In the genomic region with DNA sequence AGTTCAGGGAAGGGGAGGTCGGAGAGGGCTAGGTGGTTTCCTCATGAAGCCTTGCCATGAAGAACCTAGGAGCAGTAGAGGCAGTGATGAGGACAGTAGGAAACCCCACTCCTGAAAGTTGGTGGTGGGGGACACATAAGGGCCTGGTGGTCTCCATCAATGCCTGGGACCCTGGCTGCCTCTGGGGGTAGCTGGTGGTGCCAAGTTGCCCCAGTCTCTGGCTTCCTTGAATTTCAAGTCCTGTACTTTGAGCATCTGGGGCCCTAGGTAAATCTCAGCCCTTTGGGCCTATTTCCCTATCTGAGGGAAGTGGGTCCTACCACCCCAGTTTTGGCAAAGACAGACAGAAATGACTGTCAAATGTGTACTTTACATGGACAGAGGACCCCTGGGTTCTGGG, we compare ENCODE assay signal across 22 cellular contexts. TPM values are rescaled to one million over a fixed set of nuclear protein-coding genes. Genes with fewer than 3 reads are reported as not detected.
"Had no signal": no experiment of that assay in that cellular context is flagged by ENCODE, and none has a peak within 500 bp of the region (broad histone marks: within the 10 kb centered on the region; RNA-seq: fewer than 3 reads in every experiment).

No MANE protein-coding gene starts in this region.

- DNase-seq: effector CD4-positive, alpha-beta T cell; gastrocnemius medialis; heart right ventricle; hypothalamus; kidney glomerular epithelial cell; mammary epithelial cell; mucosa of descending colon; naive thymus-derived CD8-positive, alpha-beta T cell; sigmoid colon; stimulated activated CD4-positive, alpha-beta T cell treated with anti-CD3 and anti-CD28 coated beads, Interleukin-2, amount 100 ng/mL, for 24 hours; stimulated activated CD4-positive, alpha-beta T cell treated with anti-CD3 and anti-CD28 coated beads, Interleukin-4, amount 100 ng/mL, for 4 hours; stimulated activated naive CD4-positive, alpha-beta T cell; stomach; thyroid gland; upper lobe of left lung had no signal

- H3K9me3 Mint-ChIP-seq: naive thymus-derived CD8-positive, alpha-beta T cell had no signal

- H3K4me1 ChIP-seq: heart right ventricle, sigmoid colon, vagina had no signal

- H3K27ac Mint-ChIP-seq: naive thymus-derived CD8-positive, alpha-beta T cell had no signal

- H3K36me3 ChIP-seq: right atrium auricular region, sigmoid colon, thyroid gland, vagina had no signal

- ATAC-seq: esophagus mucosa; gastrocnemius medialis; heart right ventricle; mucosa of descending colon; naive thymus-derived CD8-positive, alpha-beta T cell had no signal

- H3K9me3 ChIP-seq: gastrocnemius medialis, heart right ventricle, mucosa of descending colon, neutrophil, right atrium auricular region, sigmoid colon, stomach, thyroid gland, upper lobe of left lung, vagina had no signal

- H3K27me3 ChIP-seq: gastrocnemius medialis, heart right ventricle, neutrophil, right atrium auricular region, sigmoid colon, stomach, thyroid gland, upper lobe of left lung, vagina had no signal

- H3K4me3 ChIP-seq: coronary artery, gastrocnemius medialis, heart right ventricle, mucosa of descending colon, right atrium auricular region, sigmoid colon, skin epidermis, stomach, thyroid gland, upper lobe of left lung, vagina had no signal

- H3K27me3 Mint-ChIP-seq: naive thymus-derived CD8-positive, alpha-beta T cell had no signal

- H3K4me3 Mint-ChIP-seq: naive thymus-derived CD8-positive, alpha-beta T cell had no signal

- H3K27ac ChIP-seq: coronary artery, heart right ventricle, neutrophil, right atrium auricular region, sigmoid colon, skin epidermis, stomach, thyroid gland, upper lobe of left lung, vagina had no signal

RNA-seq across cellular contexts. Expression of a gene that starts 28.1 kb away (rescaled TPM):
- polyA plus RNA-seq: neural cell had no signal
